Comparison of ENCODE assay signal across 16 cellular contexts in genomic region chr17:31807846-31808245, GRCh38.
"Had no signal": no experiment of that assay in that cellular context is flagged by ENCODE, and none has a peak within 500 bp of the region (broad histone marks: within the 10 kb centered on the region; RNA-seq: fewer than 3 reads in every experiment).

No MANE protein-coding gene starts in this region.

- H3K4me3 ChIP-seq: ascending aorta, colonic mucosa, lung, thoracic aorta, upper lobe of right lung had no signal

- H3K9me3 ChIP-seq: ascending aorta, colonic mucosa, thoracic aorta, upper lobe of right lung had no signal

- H3K27ac ChIP-seq: ascending aorta, colonic mucosa, parathyroid adenoma, thoracic aorta, upper lobe of right lung had no signal

- H3K27me3 ChIP-seq: ascending aorta, colonic mucosa, upper lobe of right lung had no signal

- H3K9ac ChIP-seq: parathyroid adenoma had no signal

- H3K36me3 ChIP-seq: ascending aorta, colonic mucosa, thoracic aorta, upper lobe of right lung had no signal

- DNase-seq: activated CD4-positive, alpha-beta T cell treated with anti-CD3 and anti-CD28 coated beads, Interleukin-2, amount 10 ng/mL, durations not matched to agents 7 days and 5 days; activated CD8-positive, alpha-beta T cell treated with anti-CD3 and anti-CD28 coated beads, Interleukin-2, amount 10 ng/mL, durations not matched to agents 7 days and 5 days; activated naive CD4-positive, alpha-beta T cell treated with Interleukin-2 at 50 U/mL for 16 hours; activated naive CD8-positive, alpha-beta T cell treated with anti-CD3 and anti-CD28 coated beads, Interleukin-2, amount 50 U/mL, for 24 hours; activated T-cell treated with anti-CD3 and anti-CD28 coated beads, Interleukin-2, amount 50 U/mL, for 24 hours; colonic mucosa; endodermal cell; erythroblast; left colon; midbrain; T-cell; upper lobe of right lung had no signal

- H3K4me1 ChIP-seq: colonic mucosa, parathyroid adenoma, upper lobe of right lung had no signal
